In genomic region chr6:130840050-130840449, GRCh38 we compare ENCODE assay signal across 1 cellular context.
TF ChIP-seq lines count a peak whose summit lies in the region.

No MANE protein-coding gene starts in this region.

TF ChIP-seq in HepG2, 621 proteins besides CTCF, POLR2A, EP300 and RAD21 (continued from another document):
- TF ChIP-seq NFIB (CRISPR knock-in tag; IDR thresholded peaks at IDR 0.05; ENCODE audit: borderline replicate concordance) (no peak), EEA1 (CRISPR knock-in tag; IDR thresholded peaks at IDR 0.05; ENCODE audit: borderline replicate concordance) (no peak), PAF1 (CRISPR knock-in tag; IDR thresholded peaks at IDR 0.05) (0 out of 2 replicates have a peak, but pooled peaks have one; percentile 27), ESRRA (CRISPR knock-in tag; IDR thresholded peaks at IDR 0.05; ENCODE audit: low read depth) (no peak), ZNF143 (CRISPR knock-in tag; IDR thresholded peaks at IDR 0.05) (no peak), BATF2 (CRISPR knock-in tag; IDR thresholded peaks at IDR 0.05) (no peak)
